21 cellular contexts compared by ENCODE assay signal in the genomic region with DNA sequence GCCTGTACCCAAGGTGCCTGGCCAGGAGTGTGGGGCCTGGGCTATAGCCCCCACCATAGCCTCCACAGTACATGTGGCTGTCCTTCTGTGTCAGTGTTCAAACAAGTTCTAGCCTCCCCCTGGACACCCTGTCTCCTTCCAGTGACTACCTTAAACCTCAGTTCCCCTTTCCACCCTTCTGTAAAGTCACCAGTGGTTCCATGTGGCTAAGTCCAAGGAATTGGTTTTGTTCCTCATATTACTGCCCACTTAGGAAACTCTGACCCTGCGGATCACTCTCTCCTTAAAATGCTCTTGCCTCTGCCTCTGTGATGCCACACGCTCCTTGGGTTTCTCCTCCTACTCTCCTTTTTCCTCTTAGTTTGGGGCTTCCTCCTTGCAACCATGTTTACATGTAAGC.
"Had no signal": no experiment of that assay in that cellular context is flagged by ENCODE, and none has a peak within 500 bp of the region (broad histone marks: within the 10 kb centered on the region; RNA-seq: fewer than 3 reads in every experiment).

No MANE protein-coding gene starts in this region.

- H3K27ac ChIP-seq: colonic mucosa, dorsolateral prefrontal cortex, sigmoid colon, testis had no signal

- H3K27me3 ChIP-seq: colonic mucosa, dorsolateral prefrontal cortex, sigmoid colon, testis had no signal

- H3K9me3 ChIP-seq: colonic mucosa, sigmoid colon, testis had no signal

- H3K4me3 Mint-ChIP-seq: activated CD8-positive, alpha-beta T cell treated with anti-CD3 and anti-CD28 coated beads, Interleukin-2, amount 10 ng/mL, durations not matched to agents 7 days and 5 days; activated naive CD8-positive, alpha-beta T cell; effector memory CD8-positive, alpha-beta T cell; T-helper 1 cell treated with Interleukin-12 subunit alpha and Interleukin-12 subunit beta and Interleukin-4 antibody, amounts not matched to agents 30 μg/mL and 1 μg/mL, for 36 hours; type B pancreatic cell had no signal

- DNase-seq: activated CD4-positive, alpha-beta T cell treated with anti-CD3 and anti-CD28 coated beads, Interleukin-2, amount 50 U/mL, for 1 hour; activated CD8-positive, alpha-beta T cell treated with anti-CD3 and anti-CD28 coated beads, Interleukin-2, amount 10 ng/mL, durations not matched to agents 7 days and 5 days; activated gamma-delta T cell treated with Interleukin-2 at 50 U/mL for 16 hours; activated T-cell treated with anti-CD3 and anti-CD28 coated beads, Interleukin-2, amount 50 U/mL, for 1 hour; colonic mucosa; dorsolateral prefrontal cortex; effector memory CD8-positive, alpha-beta T cell; foreskin melanocyte; hypothalamus; naive B cell; posterior cingulate gyrus; sigmoid colon; stimulated activated CD4-positive, alpha-beta T cell treated with anti-CD3 and anti-CD28 coated beads, Interleukin-15, amount 100 ng/mL, for 24 hours; stimulated activated naive CD4-positive, alpha-beta T cell; T1000; testis had no signal

- H3K27me3 Mint-ChIP-seq: activated naive CD8-positive, alpha-beta T cell; naive B cell had no signal

- ATAC-seq: activated CD8-positive, alpha-beta T cell treated with anti-CD3 and anti-CD28 coated beads, Interleukin-2, amount 10 ng/mL, durations not matched to agents 7 days and 5 days; effector memory CD8-positive, alpha-beta T cell; esophagus mucosa had no signal

- H3K36me3 Mint-ChIP-seq: activated naive CD8-positive, alpha-beta T cell; naive B cell; type B pancreatic cell had no signal

- H3K36me3 ChIP-seq: colonic mucosa, sigmoid colon had no signal

- H3K27ac Mint-ChIP-seq: activated CD8-positive, alpha-beta T cell treated with anti-CD3 and anti-CD28 coated beads, Interleukin-2, amount 10 ng/mL, durations not matched to agents 7 days and 5 days; activated naive CD8-positive, alpha-beta T cell; effector memory CD8-positive, alpha-beta T cell; T-helper 1 cell treated with Interleukin-12 subunit alpha and Interleukin-12 subunit beta and Interleukin-4 antibody, amounts not matched to agents 30 μg/mL and 1 μg/mL, for 36 hours; type B pancreatic cell had no signal

- H3K4me3 ChIP-seq: colonic mucosa, dorsolateral prefrontal cortex, sigmoid colon, smooth muscle cell, testis had no signal

- H3K4me1 ChIP-seq: colonic mucosa, sigmoid colon had no signal

- H3K4me2 ChIP-seq: smooth muscle cell had no signal

- H3K9me3 Mint-ChIP-seq: effector memory CD8-positive, alpha-beta T cell; T-helper 1 cell treated with Interleukin-12 subunit alpha and Interleukin-12 subunit beta and Interleukin-4 antibody, amounts not matched to agents 30 μg/mL and 1 μg/mL, for 36 hours; type B pancreatic cell had no signal
